ENCODE assay signal across 25 cellular contexts in genomic region chr11:5522308-5522707, GRCh38. TPM values are rescaled to one million over a fixed set of nuclear protein-coding genes. Genes with fewer than 3 reads are reported as not detected.
A peak's percentile ranks its signal among the peaks of the same experiment; 100 is the strongest.
DNase-seq lines count a peak whose midpoint lies in the region; TF ChIP-seq lines count a peak whose summit lies in the region.
"Had no signal": no experiment of that assay in that cellular context is flagged by ENCODE, and none has a peak within 500 bp of the region (broad histone marks: within the 10 kb centered on the region; RNA-seq: fewer than 3 reads in every experiment).

No MANE protein-coding gene starts in this region.

- H3K9ac ChIP-seq in mammary epithelial cell (ENCODE audit: insufficient read depth, low read length) = no peak overlapping the region

- POLR2A ChIA-PET in MCF 10A (lab: Yijun Ruan, JAX) (no interaction called here), RWPE1 (lab: Yijun Ruan, JAX; ENCODE audit: low non-redundant PET) (no interaction called here)

- no peaks in the 10 kb centered on the region for H4K20me1 ChIP-seq in mammary epithelial cell (ENCODE audit: insufficient read depth, low read length)

- no peaks in the 10 kb centered on the region for H3K79me2 ChIP-seq in mammary epithelial cell (ENCODE audit: insufficient read depth, low read length)

- in situ Hi-C loops in mammary epithelial cell (cut with MboI; ENCODE audit: low sequenced_read_pairs in 2 of 2) = no loop called here

- H3K4me1 Mint-ChIP-seq in MCF 10A (ENCODE audit: insufficient read depth, unreplicated experiment) = no peaks in the 10 kb centered on the region

- intact Hi-C loops in MCF 10A (cut with micrococcal nuclease) = no loop called here
- intact Hi-C loops in mammary epithelial cell (cut with micrococcal nuclease) = no loop called here
- intact Hi-C loops in posterior vena cava (cut with DNase I) = no loop called here

- no peaks in the 10 kb centered on the region for H3K36me3 ChIP-seq in mammary epithelial cell (ENCODE audit: insufficient read depth, low read length)
- H3K36me3 ChIP-seq: SJCRH30 had no signal

- no peak overlapping the region for H3K4me2 ChIP-seq in mammary epithelial cell (ENCODE audit: insufficient read depth, low read depth, low read length)
- H3K4me2 ChIP-seq: GM23338 had no signal

- no peaks in the 10 kb centered on the region for H3K36me3 Mint-ChIP-seq in MCF 10A (ENCODE audit: insufficient read depth, unreplicated experiment)
- H3K36me3 Mint-ChIP-seq: CD8-positive, alpha-beta T cell had no signal

- no peak overlapping the region for H3K4me3 Mint-ChIP-seq in MCF 10A (ENCODE audit: unreplicated experiment)
- H3K4me3 Mint-ChIP-seq: CD8-positive, alpha-beta T cell; GM23338 had no signal

- no peaks in the 10 kb centered on the region for H3K9me3 Mint-ChIP-seq in MCF 10A (ENCODE audit: unreplicated experiment)
- H3K9me3 Mint-ChIP-seq: CD8-positive, alpha-beta T cell had no signal

- CTCF ChIA-PET in MCF 10A (lab: Yijun Ruan, JAX) (interaction anchor here (0.6 kb wide), 1 partner anchor 180 kb away, joined by 3 read pairs; no protein-coding TSS in a partner anchor), mammary epithelial cell (lab: Charles Lee; ENCODE audit: low non-redundant PET) (no interaction called here), RWPE1 (lab: Yijun Ruan, JAX) (no interaction called here)

- H3K9me3 ChIP-seq in mammary epithelial cell (replicated peaks; ENCODE audit: insufficient read depth, low read length) = no peaks in the 10 kb centered on the region
- H3K9me3 ChIP-seq: SJCRH30 had no signal

- H2AFZ ChIP-seq in mammary epithelial cell (ENCODE audit: low read depth, low read length) = no peak overlapping the region
- H2AFZ ChIP-seq: GM23338 had no signal

- no peak overlapping the region for H3K4me3 ChIP-seq in mammary epithelial cell (replicated peaks in 1 of 3; ENCODE audit: insufficient read depth in 1 of 3, low read depth in 2 of 3, low read length in 3 of 3)
- H3K4me3 ChIP-seq: GM23338, SJCRH30 had no signal

- 95% methylated on average over 2 of the region's 2 CpGs for WGBS in mammary epithelial cell (ENCODE audit: low coverage, missing lambda C conversion rate)

- DNase-seq in MCF 10A (ENCODE audit: unreplicated experiment) (peak; percentile 11), mammary epithelial cell (no peak), RWPE1 (ENCODE audit: low spot score) (peak; percentile 3), glomerular visceral epithelial cell (ENCODE audit: extremely low spot score) (peak; percentile 18), posterior vena cava (ENCODE audit: low spot score) (no peak), NCI-H748 treated with DMSO at 0.1 percent for 48 hours (lab: John Stamatoyannopoulos, UW) (no peak)
- DNase-seq in activated CD4-positive, alpha-beta T cell treated with anti-CD3 and anti-CD28 coated beads for 48 hours = no peak
- DNase-seq: 8988T; AML-193; C1 segment of cervical spinal cord; CD8-positive, alpha-beta T cell; IMR-90; MM.1S; NCI-H1048; NCI-H1436; NCI-H187 treated with DMSO at 0.1 percent for 48 hours; NCI-H2107; NCI-H774; NK-92 treated with Interleukin-12 subunit alpha and Interleukin-12 subunit beta, amount 100 ng/mL, for 24 hours; SJCRH30 had no signal

- dilution Hi-C loops in mammary epithelial cell (cut with HindIII; ENCODE audit: low sequenced_read_pairs) = no loop called here

- H3K27me3 Mint-ChIP-seq in MCF 10A (ENCODE audit: insufficient read depth, unreplicated experiment) = peaks cover 31% of the 10 kb centered on the region

- no peaks in the 10 kb centered on the region for H3K4me1 ChIP-seq in mammary epithelial cell (ENCODE audit: insufficient read depth, low read length)
- H3K4me1 ChIP-seq: SJCRH30 had no signal

- H3K27ac ChIP-seq in mammary epithelial cell (ENCODE audit: insufficient read depth, low read depth, low read length) (no peak overlapping the region), RWPE1 (no peak overlapping the region)
- H3K27ac ChIP-seq: SJCRH30 had no signal

- no peak overlapping the region for H3K27ac Mint-ChIP-seq in MCF 10A (ENCODE audit: low read depth, unreplicated experiment)
- H3K27ac Mint-ChIP-seq: CD8-positive, alpha-beta T cell; GM23338 had no signal

- TF ChIP-seq CTCF in MCF 10A (IDR thresholded peaks at IDR 0.05; ENCODE audit: unreplicated experiment) (no peak), mammary epithelial cell (conservative IDR thresholded peaks at IDR 0.05 in 1 of 2, IDR thresholded peaks at IDR 0.05 in 1 of 2; ENCODE audit: extremely low read depth in 1 of 2, insufficient read depth in 1 of 2, low read depth in 1 of 2, low read length in 2 of 2) (no peak), RWPE1 (conservative IDR thresholded peaks at IDR 0.05; ENCODE audit: low read depth) (no peak)

- BruUV-seq in MCF 10A (replicated peaks; lab: Mats Ljungman, UMichigan) = no TSS peak
- BruUV-seq in mammary epithelial cell (replicated peaks; lab: Mats Ljungman, UMichigan) = no TSS peak

- H3K27me3 ChIP-seq in mammary epithelial cell (ENCODE audit: insufficient read depth, low read length) = no peaks in the 10 kb centered on the region
- H3K27me3 ChIP-seq: SJCRH30 had no signal

RNA-seq across cellular contexts. Expression of gene UBQLNL, which starts 5.8 kb away (rescaled TPM):
- total RNA-seq in MCF 10A (2022) = not detected in 2 replicates
- total RNA-seq in mammary epithelial cell = not detected
- not detected for polyA plus RNA-seq in mammary epithelial cell
- not detected for polyA minus RNA-seq in mammary epithelial cell
- under 1 TPM; 0.32 to 0.38 TPM for total RNA-seq in posterior vena cava
- total RNA-seq: Daoy, HT-29, SJCRH30 had no signal
- polyA plus RNA-seq: GM23338 had no signal

RNA-seq across cellular contexts. Expression of gene UBQLN3, which starts 12.6 kb away (rescaled TPM):
- total RNA-seq in MCF 10A (2022) = not detected in 2 replicates
- total RNA-seq in mammary epithelial cell = not detected
- not detected for polyA plus RNA-seq in mammary epithelial cell
- polyA minus RNA-seq in mammary epithelial cell = not detected
- total RNA-seq in posterior vena cava = under 1 TPM in 1 of 2 donors, not detected in 1; 0.38 TPM
- total RNA-seq: CD8-positive, alpha-beta T cell; Daoy; GM23338; HT-29; IMR-90; SJCRH30; T-helper 1 cell treated with Interleukin-12 subunit alpha and Interleukin-12 subunit beta and Interleukin-4 antibody, amounts not matched to agents 30 ng/mL and 1 ng/mL, for 36 hours had no signal
- polyA plus RNA-seq: AG04450, GM23338, IMR-90 had no signal

RNA-seq across cellular contexts. Expression of gene OR52H1, which starts 26.0 kb away (rescaled TPM):
- not detected in 2 replicates for total RNA-seq in MCF 10A (2022)
- not detected for total RNA-seq in mammary epithelial cell
- not detected for polyA plus RNA-seq in mammary epithelial cell
- polyA minus RNA-seq in mammary epithelial cell = not detected
- total RNA-seq in posterior vena cava = under 1 TPM; 0.24 to 0.51 TPM
- total RNA-seq: CD8-positive, alpha-beta T cell; Daoy; HT-29; SJCRH30 had no signal
- polyA plus RNA-seq: GM23338, IMR-90 had no signal

RNA-seq across cellular contexts. Expression of gene OR52D1, which starts 33.8 kb away (rescaled TPM):
- not detected in 2 replicates for total RNA-seq in MCF 10A (2022)
- not detected for total RNA-seq in mammary epithelial cell
- polyA plus RNA-seq in mammary epithelial cell = not detected
- polyA minus RNA-seq in mammary epithelial cell = not detected
- total RNA-seq in posterior vena cava = not detected
- total RNA-seq: CD8-positive, alpha-beta T cell; Daoy; GM23338; HT-29; IMR-90; SJCRH30; T-helper 1 cell treated with Interleukin-12 subunit alpha and Interleukin-12 subunit beta and Interleukin-4 antibody, amounts not matched to agents 30 ng/mL and 1 ng/mL, for 36 hours had no signal
- polyA plus RNA-seq: AG04450, GM23338, IMR-90 had no signal

RNA-seq across cellular contexts. Expression of gene OR52B6, which starts 58.4 kb away (rescaled TPM):
- total RNA-seq in MCF 10A (2022) (not detected in 2 replicates), mammary epithelial cell (not detected), posterior vena cava (not detected)
- not detected for polyA plus RNA-seq in mammary epithelial cell
- polyA minus RNA-seq in mammary epithelial cell = not detected
- total RNA-seq: CD8-positive, alpha-beta T cell; Daoy; GM23338; HT-29; IMR-90; SJCRH30; T-helper 1 cell treated with Interleukin-12 subunit alpha and Interleukin-12 subunit beta and Interleukin-4 antibody, amounts not matched to agents 30 ng/mL and 1 ng/mL, for 36 hours had no signal
- polyA plus RNA-seq: AG04450, GM23338, IMR-90 had no signal

Comparison
In these comparisons a context has a peak if more than half of its experiments do, and no peak if none do; other contexts are left out.
1. DNase-seq: peak in MCF 10A (single experiment), RWPE1 (single experiment) and glomerular visceral epithelial cell (single experiment); none in mammary epithelial cell (single experiment), posterior vena cava (single experiment), activated CD4-positive, alpha-beta T cell treated with anti-CD3 and anti-CD28 coated beads for 48 hours (single experiment) and NCI-H748 treated with DMSO at 0.1 percent for 48 hours (single experiment).